Comparison of ENCODE assay signal across 11 cellular contexts in the genomic region with DNA sequence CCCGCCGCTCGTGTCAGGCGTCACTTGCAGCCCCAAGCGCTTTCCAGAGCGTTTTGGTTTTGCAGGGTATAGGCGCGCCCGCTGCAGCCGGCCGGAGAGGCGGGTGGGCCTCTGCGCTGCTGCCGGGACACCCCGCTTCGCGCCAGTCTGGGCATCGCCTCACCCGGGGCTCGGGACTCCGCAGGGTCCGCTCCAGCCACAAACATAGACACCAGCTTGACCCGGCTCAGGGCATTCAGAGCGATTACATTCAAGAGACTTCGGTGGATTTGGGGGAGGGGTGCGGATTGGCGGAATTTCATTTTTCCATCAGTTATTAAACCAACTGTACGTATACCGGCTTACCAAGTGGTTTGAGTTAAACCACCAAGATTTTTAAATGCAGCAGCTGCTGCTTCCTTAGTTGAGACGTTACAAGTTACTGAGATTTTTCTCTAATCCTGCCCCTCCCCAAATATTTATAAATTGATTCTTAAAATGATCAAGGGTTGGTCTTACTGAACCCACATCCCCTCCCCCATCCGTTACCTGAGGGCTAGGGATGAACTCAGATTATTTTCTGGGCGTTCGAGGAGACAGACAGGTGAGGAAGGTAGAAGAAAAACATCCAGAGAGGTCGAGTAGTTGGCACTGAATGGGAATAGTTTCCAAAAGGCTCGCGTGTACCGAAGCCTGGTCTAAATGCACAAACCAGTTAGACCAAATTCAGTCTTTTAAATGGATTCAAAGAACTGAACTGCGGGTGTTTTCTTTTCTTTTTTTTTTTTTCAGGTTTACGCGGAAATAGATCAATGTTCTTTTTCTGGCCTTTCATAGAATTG. TPM values are rescaled to one million over a fixed set of nuclear protein-coding genes. Genes with fewer than 3 reads are reported as not detected.
A peak's percentile ranks its signal among the peaks of the same experiment; 100 is the strongest.
DNase-seq lines count a peak whose midpoint lies in the region; ATAC-seq and TF ChIP-seq lines count a peak whose summit lies in the region.
"Had no signal": no experiment of that assay in that cellular context is flagged by ENCODE, and none has a peak within 500 bp of the region (broad histone marks: within the 10 kb centered on the region; RNA-seq: fewer than 3 reads in every experiment).

No MANE protein-coding gene starts in this region.

- H2AK5ac ChIP-seq in IMR-90 (ENCODE audit: low read depth, low read length), result no peak overlapping the region

- TF ChIP-seq CTCF in BJ (IDR thresholded peaks at IDR 0.05; ENCODE audit: insufficient read depth, low read depth, low read length), result no peak
- no peak for TF ChIP-seq CTCF in IMR-90 (conservative IDR thresholded peaks at IDR 0.05; ENCODE audit: low read depth, low read length)
- TF ChIP-seq CTCF in endodermal cell (conservative IDR thresholded peaks at IDR 0.05), result no peak
- TF ChIP-seq CTCF in neural progenitor cell (IDR thresholded peaks at IDR 0.05), result no peak

- peaks cover 2% of the 10 kb centered on the region for H3K4me1 Mint-ChIP-seq in endodermal cell
- H3K4me1 Mint-ChIP-seq in neural progenitor cell, result peaks cover 15% of the 10 kb centered on the region

- H3K14ac ChIP-seq in IMR-90 (replicated peaks; ENCODE audit: low read depth, low read length), result no peak overlapping the region

- no peak overlapping the region for H2BK20ac ChIP-seq in IMR-90 (ENCODE audit: low read depth, low read length)

- no peak for TF ChIP-seq POLR2A in IMR-90 (IDR thresholded peaks at IDR 0.05; ENCODE audit: low read depth, low read length)

- H4K20me1 ChIP-seq in IMR-90 (ENCODE audit: insufficient read depth, low read length) (no peaks in the 10 kb centered on the region), neural progenitor cell (ENCODE audit: low read depth) (peaks cover 12% of the 10 kb centered on the region)

- no peaks in the 10 kb centered on the region for H3K36me3 Mint-ChIP-seq in endodermal cell (ENCODE audit: low read depth)
- H3K36me3 Mint-ChIP-seq in neural progenitor cell, result no peaks in the 10 kb centered on the region
- H3K36me3 Mint-ChIP-seq: activated CD8-positive, alpha-beta memory T cell treated with anti-CD3 and anti-CD28 coated beads, Interleukin-2, amount 10 ng/mL, durations not matched to agents 7 days and 5 days had no signal

- no peak for DNase-seq in BJ (ENCODE audit: low read depth)
- DNase-seq in IMR-90, result no peak
- peak; percentile 81 for DNase-seq in endodermal cell
- DNase-seq in neural progenitor cell (ENCODE audit: low spot score), result peak; percentile 65
- DNase-seq in DMS114 treated with DMSO at 0.1 percent for 48 hours (lab: John Stamatoyannopoulos, UW; ENCODE audit: unreplicated experiment), result no peak
- DNase-seq in AML-193 (lab: John Stamatoyannopoulos, UW), result no peak
- DNase-seq in activated effector memory CD4-positive, alpha-beta T cell treated with Interleukin-2 at 50 U/mL for 16 hours, result no peak
- no peak for DNase-seq in NCI-H748 (lab: John Stamatoyannopoulos, UW; ENCODE audit: unreplicated experiment)
- DNase-seq: NK-92 treated with Interleukin-12 subunit alpha and Interleukin-12 subunit beta, amount 100 ng/mL, for 24 hours had no signal

- no peak overlapping the region for H3K23ac ChIP-seq in IMR-90 (ENCODE audit: low read depth, low read length)

- TF ChIP-seq RAD21 in IMR-90 (IDR thresholded peaks at IDR 0.05; ENCODE audit: low read length), result no peak

- no peak overlapping the region for H2BK120ac ChIP-seq in IMR-90 (ENCODE audit: low read depth, low read length)

- H3K9me3 Mint-ChIP-seq in endodermal cell (no peaks in the 10 kb centered on the region), neural progenitor cell (no peaks in the 10 kb centered on the region)

- no peak overlapping the region for H2BK15ac ChIP-seq in IMR-90 (ENCODE audit: low read depth, low read length)

- H3F3A ChIP-seq in neural progenitor cell (ENCODE audit: low read depth), result peaks cover 17% of the 10 kb centered on the region

- H3K4me3 Mint-ChIP-seq in endodermal cell, result peak overlapping the region; percentile 56
- H3K4me3 Mint-ChIP-seq in neural progenitor cell, result peak overlapping the region; percentile 89

- in situ Hi-C loops in IMR-90 (cut with MboI; ENCODE audit: low sequenced_read_pairs), result no loop called here

- CTCF ChIA-PET in BJ (lab: Yijun Ruan, JAX), result no interaction called here
- CTCF ChIA-PET in IMR-90 (lab: Yijun Ruan, JAX), result no interaction called here

- no peak overlapping the region for H3K4ac ChIP-seq in IMR-90 (ENCODE audit: low read depth, low read length)

- no peak overlapping the region for H2BK5ac ChIP-seq in IMR-90 (ENCODE audit: low read depth, low read length, poor library complexity, severe bottlenecking)

- H2AK9ac ChIP-seq in IMR-90 (replicated peaks; ENCODE audit: low read depth, low read length, poor library complexity), result no peak overlapping the region

- ATAC-seq in IMR-90 (ENCODE audit: low read depth), result peak; percentile 18; the same call in 1 of the 2 replicates

- no peak overlapping the region for H4K91ac ChIP-seq in IMR-90 (ENCODE audit: insufficient read depth, low read depth, low read length)

- H4K8ac ChIP-seq in IMR-90 (ENCODE audit: low read depth in 2 of 2, low read length in 2 of 2), result no peak overlapping the region

- peak overlapping the region; percentile 80 for H2AFZ ChIP-seq in IMR-90 (replicated peaks; ENCODE audit: low read length, poor library complexity)
- H2AFZ ChIP-seq in neural progenitor cell (replicated peaks), result peak overlapping the region; percentile 91

- peak overlapping the region; percentile 7; the same call in 1 of the 2 replicates for H3K4me3 ChIP-seq in BJ (ENCODE audit: low read depth, low read length)
- H3K4me3 ChIP-seq in IMR-90 (ENCODE audit: insufficient read depth, low read depth, low read length), result no peak overlapping the region
- H3K4me3 ChIP-seq in endodermal cell (ENCODE audit: low read length), result peak overlapping the region; percentile 66
- peak overlapping the region; percentile 80 for H3K4me3 ChIP-seq in neural progenitor cell

- H3K27ac Mint-ChIP-seq in endodermal cell (no peak overlapping the region), neural progenitor cell (no peak overlapping the region)
- H3K27ac Mint-ChIP-seq: activated CD8-positive, alpha-beta memory T cell treated with anti-CD3 and anti-CD28 coated beads, Interleukin-2, amount 10 ng/mL, durations not matched to agents 7 days and 5 days had no signal

- no peak overlapping the region for H3K4me2 ChIP-seq in IMR-90 (ENCODE audit: low read depth, low read length)
- H3K4me2 ChIP-seq in neural progenitor cell, result peak overlapping the region; percentile 93

- H3K27ac ChIP-seq in IMR-90 (ENCODE audit: insufficient read depth, low read length) (no peak overlapping the region), endodermal cell (ENCODE audit: low read depth, low read length) (no peak overlapping the region), neural progenitor cell (no peak overlapping the region)
- H3K27ac ChIP-seq: epithelial cell of prostate had no signal

- 16% methylated on average over 13 of the region's 40 CpGs; no CpG with 5 or more reads in 1 of the 2 experiments for WGBS in IMR-90 (ENCODE audit: extremely low coverage in 2 of 2, insufficient read length in 1 of 2), 2 experiments
- 19 to 21% methylated on average over 29 to 39 of the region's 40 CpGs for WGBS in endodermal cell (ENCODE audit: insufficient coverage in 1 of 2, insufficient read length in 1 of 2), 2 experiments

- no TSS peak for BruUV-seq in IMR-90 (replicated peaks; lab: Mats Ljungman, UMichigan)

- H3K36me3 ChIP-seq in BJ (ENCODE audit: control insufficient read depth, insufficient read depth, low read length) (no peaks in the 10 kb centered on the region), IMR-90 (ENCODE audit: control insufficient read depth, insufficient read depth, low read length) (no peaks in the 10 kb centered on the region), endodermal cell (ENCODE audit: control insufficient read depth, insufficient read depth, low read length) (no peaks in the 10 kb centered on the region), neural progenitor cell (no peaks in the 10 kb centered on the region)

- H3K56ac ChIP-seq in IMR-90 (ENCODE audit: extremely low read depth, insufficient read depth, low read length), result no peak overlapping the region

- no peaks in the 10 kb centered on the region for H3K9me3 ChIP-seq in IMR-90 (ENCODE audit: control insufficient read depth, insufficient read depth, low read length)
- no peaks in the 10 kb centered on the region for H3K9me3 ChIP-seq in endodermal cell (ENCODE audit: control insufficient read depth, low read length)
- H3K9me3 ChIP-seq in neural progenitor cell (ENCODE audit: low read depth), result no peaks in the 10 kb centered on the region

- no peak overlapping the region for H4K5ac ChIP-seq in IMR-90 (ENCODE audit: low read depth, low read length)

- H3K79me1 ChIP-seq in IMR-90 (ENCODE audit: low read depth in 1 of 2, low read length in 2 of 2), result no peaks in the 10 kb centered on the region

- H3K9ac ChIP-seq in IMR-90 (ENCODE audit: low read depth, low read length) (no peak overlapping the region), endodermal cell (ENCODE audit: extremely low read depth, low read length, poor library complexity, severe bottlenecking) (no peak overlapping the region), neural progenitor cell (no peak overlapping the region)

- POLR2A ChIA-PET in BJ (lab: Charles Lee), result no interaction called here
- POLR2A ChIA-PET in IMR-90 (lab: Charles Lee; ENCODE audit: unreplicated experiment), result no interaction called here

- intact Hi-C loops in IMR-90 (cut with micrococcal nuclease), result no loop called here

- H3K79me2 ChIP-seq in neural progenitor cell (ENCODE audit: low read depth), result no peaks in the 10 kb centered on the region

- dilution Hi-C loops in IMR-90 (cut with HindIII; ENCODE audit: low sequenced_read_pairs, unreplicated experiment), result no loop called here

- H3K27me3 ChIP-seq in BJ (ENCODE audit: control insufficient read depth, insufficient read depth, low read length) (peaks cover 55% of the 10 kb centered on the region), IMR-90 (ENCODE audit: control insufficient read depth, insufficient read depth, low read length) (peaks cover 87% of the 10 kb centered on the region), endodermal cell (ENCODE audit: control insufficient read depth, insufficient read depth, low read length, poor library complexity, severe bottlenecking) (peaks cover 95% of the 10 kb centered on the region), neural progenitor cell (peaks cover 96% of the 10 kb centered on the region)

- H3K4me1 ChIP-seq in IMR-90 (ENCODE audit: control insufficient read depth, insufficient read depth, low read length), result peaks cover 1% of the 10 kb centered on the region; the same call in 1 of the 2 replicates
- H3K4me1 ChIP-seq in endodermal cell (ENCODE audit: control insufficient read depth, insufficient read depth, low read length), result no peaks in the 10 kb centered on the region
- H3K4me1 ChIP-seq in neural progenitor cell, result peaks cover 4% of the 10 kb centered on the region

- no peaks in the 10 kb centered on the region for H3K9me1 ChIP-seq in IMR-90 (ENCODE audit: insufficient read depth, low read length)

- no peak overlapping the region for H3K18ac ChIP-seq in IMR-90 (ENCODE audit: low read depth, low read length)

- peaks cover 92% of the 10 kb centered on the region for H3K27me3 Mint-ChIP-seq in endodermal cell (ENCODE audit: insufficient read depth)
- H3K27me3 Mint-ChIP-seq in neural progenitor cell (ENCODE audit: insufficient read depth, low read depth), result peaks cover 28% of the 10 kb centered on the region

RNA-seq across cellular contexts. Expression of a gene that starts 1.5 kb away (rescaled TPM):
- polyA plus RNA-seq in BJ (2011; rRNA removed) (not detected in 2 replicates), IMR-90 (2012; rRNA removed) (not detected in 2 replicates)
- not detected in 2 replicates for polyA minus RNA-seq in BJ (2011; rRNA and poly(A)+ RNA removed)
- total RNA-seq in IMR-90 (2012; rRNA removed) (not detected in 2 replicates), endodermal cell (1 to 10 TPM in 1 of 2 donors, under 1 TPM in 1; 0.81 to 1.8 TPM), neural progenitor cell (ENCODE audit: low replicate concordance) (2.9 and 3.4 TPM in 2 replicates)
- polyA plus RNA-seq in IMR-90 (2012; cell fraction: cytosol; rRNA removed), result not detected in 2 replicates
- not detected in 2 replicates for polyA plus RNA-seq in IMR-90 (2012; cell fraction: nucleus; rRNA removed; ENCODE audit: low replicate concordance)
- polyA plus RNA-seq in endodermal cell (2013, experiment 1 of 2), result 2.8 TPM
- polyA plus RNA-seq in endodermal cell (2013, experiment 2 of 2), result 0.54 TPM
- total RNA-seq: activated CD8-positive, alpha-beta memory T cell treated with anti-CD3 and anti-CD28 coated beads, Interleukin-2, amount 10 ng/mL, durations not matched to agents 7 days and 5 days had no signal

RNA-seq across cellular contexts. Expression of a gene that starts 59.1 kb away (rescaled TPM):
- polyA plus RNA-seq in BJ (2011; rRNA removed) (not detected in 2 replicates), IMR-90 (2012; rRNA removed) (not detected in 2 replicates)
- polyA minus RNA-seq in BJ (2011; rRNA and poly(A)+ RNA removed), result not detected in 2 replicates
- total RNA-seq in IMR-90 (2012; rRNA removed) (not detected in 2 replicates), endodermal cell (not detected), neural progenitor cell (ENCODE audit: low replicate concordance) (not detected in 2 replicates)
- polyA plus RNA-seq in IMR-90 (2012; cell fraction: cytosol; rRNA removed), result not detected in 2 replicates
- polyA plus RNA-seq in IMR-90 (2012; cell fraction: nucleus; rRNA removed; ENCODE audit: low replicate concordance), result not detected in 2 replicates
- polyA plus RNA-seq in endodermal cell (2013, experiment 1 of 2), result not detected
- not detected for polyA plus RNA-seq in endodermal cell (2013, experiment 2 of 2)
- total RNA-seq: activated CD8-positive, alpha-beta memory T cell treated with anti-CD3 and anti-CD28 coated beads, Interleukin-2, amount 10 ng/mL, durations not matched to agents 7 days and 5 days had no signal

Comparison
In these comparisons a context has a peak if more than half of its experiments do, and no peak if none do; other contexts are left out.
1. DNase-seq: peak in endodermal cell (single experiment) and neural progenitor cell (single experiment); none in BJ (single experiment), IMR-90 (single experiment), DMS114 treated with DMSO at 0.1 percent for 48 hours (single experiment), AML-193 (0 of 2), activated effector memory CD4-positive, alpha-beta T cell treated with Interleukin-2 at 50 U/mL for 16 hours (single experiment) and NCI-H748 (single experiment).